1 cellular context compared by ENCODE assay signal in genomic region chr18:80006726-80007125, GRCh38.
TF ChIP-seq lines count a peak whose summit lies in the region.

No MANE protein-coding gene starts in this region.

TF ChIP-seq in GM23338, 12 proteins besides CTCF, POLR2A, EP300 and RAD21 (continued from another document):
- TF ChIP-seq ZNF462 (CRISPR knock-in tag; IDR thresholded peaks at IDR 0.05), result no peak
- no peak for TF ChIP-seq STAT1 (IDR thresholded peaks at IDR 0.05; ENCODE audit: unreplicated experiment)
- no peak for TF ChIP-seq CREB1 (CRISPR knock-in tag; IDR thresholded peaks at IDR 0.05; ENCODE audit: low read depth)
- no peak for TF ChIP-seq EZH2 (IDR thresholded peaks at IDR 0.05; ENCODE audit: low read depth, unreplicated experiment)
